In the genomic region with DNA sequence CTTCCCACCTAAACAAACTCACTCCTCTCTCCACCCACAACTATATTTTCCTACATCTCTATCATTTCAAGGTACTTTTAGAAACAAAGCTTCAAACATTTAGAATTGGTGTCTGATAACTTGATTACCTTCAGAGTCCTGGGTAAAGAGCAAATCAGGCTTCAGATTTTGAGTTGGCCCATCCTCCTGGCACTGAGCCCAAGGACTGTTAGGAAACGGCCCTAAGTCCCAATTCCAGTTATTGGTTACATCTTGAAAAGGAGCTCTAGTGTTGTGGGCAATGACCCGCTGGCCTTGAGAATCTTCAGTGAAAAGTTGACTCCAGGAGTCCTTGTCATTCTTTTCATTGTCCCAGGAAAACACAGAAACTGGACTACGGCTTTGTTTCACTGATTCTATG, we compare ENCODE assay signal across 30 cellular contexts. TPM values are rescaled to one million over a fixed set of nuclear protein-coding genes. Genes with fewer than 3 reads are reported as not detected.
"Had no signal": no experiment of that assay in that cellular context is flagged by ENCODE, and none has a peak within 500 bp of the region (broad histone marks: within the 10 kb centered on the region; RNA-seq: fewer than 3 reads in every experiment).

No MANE protein-coding gene starts in this region.

- H3K27me3 ChIP-seq: body of pancreas, foreskin keratinocyte, heart left ventricle, left lung, sigmoid colon, suprapubic skin, tibial nerve had no signal

- DNase-seq: activated CD4-positive, alpha-beta memory T cell treated with anti-CD3 and anti-CD28 coated beads for 36 hours; activated CD4-positive, alpha-beta T cell treated with anti-CD3 and anti-CD28 coated beads, Interleukin-2, amount 10 ng/mL, durations not matched to agents 24 days and 14 days; activated T-cell treated with anti-CD3 and anti-CD28 coated beads, Interleukin-2, amount 50 U/mL, for 4 hours; aorta; body of pancreas; cerebellar nuclear complex; cortex of kidney; effector memory CD8-positive, alpha-beta T cell; erythroblast; foreskin keratinocyte; heart left ventricle; hypothalamus; immature natural killer cell; left lung; lower lobe of right lung; mesendoderm; mucosa of descending colon; retina; sigmoid colon; stimulated activated naive CD4-positive, alpha-beta T cell; T-helper 9 cell; WERI-Rb-1 had no signal

- H3K4me1 ChIP-seq: left lung, lower lobe of right lung, sigmoid colon, tibial nerve had no signal

- H3K4me3 Mint-ChIP-seq: activated CD4-positive, alpha-beta memory T cell treated with anti-CD3 and anti-CD28 coated beads for 36 hours; activated CD4-positive, alpha-beta T cell treated with anti-CD3 and anti-CD28 coated beads, Interleukin-2, amount 10 ng/mL, durations not matched to agents 24 days and 14 days; activated naive CD4-positive, alpha-beta T cell treated with anti-CD3 and anti-CD28 coated beads, Interleukin-2, amount 50 U/mL, for 24 hours; activated T-cell treated with anti-CD3 and anti-CD28 coated beads, Interleukin-2, amount 50 U/mL, for 4 hours; effector memory CD8-positive, alpha-beta T cell; nephron; T-helper 1 cell treated with Interleukin-12 subunit alpha and Interleukin-12 subunit beta and Interleukin-4 antibody, amounts not matched to agents 30 μg/mL and 1 μg/mL, for 36 hours had no signal

- H3K27ac Mint-ChIP-seq: activated CD4-positive, alpha-beta memory T cell treated with anti-CD3 and anti-CD28 coated beads for 36 hours; activated CD4-positive, alpha-beta T cell treated with anti-CD3 and anti-CD28 coated beads, Interleukin-2, amount 10 ng/mL, durations not matched to agents 24 days and 14 days; activated naive CD4-positive, alpha-beta T cell treated with anti-CD3 and anti-CD28 coated beads, Interleukin-2, amount 50 U/mL, for 24 hours; activated T-helper 2 cell treated with anti-CD3 and anti-CD28 coated beads, Interferon-gamma antibody, Interleukin-2, Interleukin-4, amounts not matched to agents 10 μg/mL and 5 μg/mL and 100 μg/mL, durations not matched to agents 14 hours and 24 hours and 36 hours; effector memory CD8-positive, alpha-beta T cell; immature natural killer cell; nephron; T-helper 1 cell treated with Interleukin-12 subunit alpha and Interleukin-12 subunit beta and Interleukin-4 antibody, amounts not matched to agents 30 μg/mL and 1 μg/mL, for 36 hours had no signal

- H3K9me3 Mint-ChIP-seq: activated CD4-positive, alpha-beta T cell treated with anti-CD3 and anti-CD28 coated beads, Interleukin-2, amount 10 ng/mL, durations not matched to agents 24 days and 14 days; activated T-helper 2 cell treated with anti-CD3 and anti-CD28 coated beads, Interferon-gamma antibody, Interleukin-2, Interleukin-4, amounts not matched to agents 10 μg/mL and 5 μg/mL and 100 μg/mL, durations not matched to agents 14 hours and 24 hours and 36 hours; effector memory CD8-positive, alpha-beta T cell; immature natural killer cell; nephron; T-helper 1 cell treated with Interleukin-12 subunit alpha and Interleukin-12 subunit beta and Interleukin-4 antibody, amounts not matched to agents 30 μg/mL and 1 μg/mL, for 36 hours had no signal

- H3K27me3 Mint-ChIP-seq: activated CD4-positive, alpha-beta memory T cell treated with anti-CD3 and anti-CD28 coated beads for 36 hours; activated CD4-positive, alpha-beta T cell treated with anti-CD3 and anti-CD28 coated beads, Interleukin-2, amount 10 ng/mL, durations not matched to agents 24 days and 14 days; activated naive CD4-positive, alpha-beta T cell treated with anti-CD3 and anti-CD28 coated beads, Interleukin-2, amount 50 U/mL, for 24 hours; effector memory CD8-positive, alpha-beta T cell; progenitor cell of endocrine pancreas had no signal

- ATAC-seq: activated CD4-positive, CD25-positive, alpha-beta regulatory T cell treated with anti-CD3 and anti-CD28 coated beads, Interleukin-2, amount 50 U/mL, for 24 hours; activated T-cell treated with anti-CD3 and anti-CD28 coated beads, Interleukin-2, amount 50 U/mL, for 4 hours; body of pancreas; effector memory CD8-positive, alpha-beta T cell; foreskin keratinocyte; heart left ventricle; left lung; lower lobe of right lung; mucosa of descending colon had no signal

- H3K4me3 ChIP-seq: body of pancreas, heart left ventricle, left lung, lower lobe of right lung, mucosa of descending colon, sigmoid colon, suprapubic skin, tibial nerve had no signal

- H3K4me1 Mint-ChIP-seq: activated CD4-positive, alpha-beta T cell treated with anti-CD3 and anti-CD28 coated beads, Interleukin-2, amount 10 ng/mL, durations not matched to agents 24 days and 14 days; immature natural killer cell; nephron had no signal

- H3K27ac ChIP-seq: body of pancreas, foreskin keratinocyte, heart left ventricle, left lung, lower lobe of right lung, sigmoid colon, suprapubic skin, tibial nerve, WERI-Rb-1 had no signal

- H3K9me3 ChIP-seq: body of pancreas, heart left ventricle, left lung, lower lobe of right lung, sigmoid colon, suprapubic skin, tibial nerve had no signal

RNA-seq across cellular contexts. Expression of a gene that starts 24.4 kb away (rescaled TPM):
- total RNA-seq: aorta, body of pancreas, lower lobe of right lung, sigmoid colon, tibial nerve had no signal
- polyA plus RNA-seq: aorta had no signal
